Comparison of ENCODE assay signal across 18 cellular contexts in genomic region chr5:38538161-38538560, GRCh38. TPM values are rescaled to one million over a fixed set of nuclear protein-coding genes. Genes with fewer than 3 reads are reported as not detected.
DNase-seq lines count a peak whose midpoint lies in the region; TF ChIP-seq lines count a peak whose summit lies in the region.
"Had no signal": no experiment of that assay in that cellular context is flagged by ENCODE, and none has a peak within 500 bp of the region (broad histone marks: within the 10 kb centered on the region; RNA-seq: fewer than 3 reads in every experiment).

No MANE protein-coding gene starts in this region.

- no peaks in the 10 kb centered on the region for H3K27me3 ChIP-seq in WERI-Rb-1 (ENCODE audit: insufficient read depth, low read depth, severe bottlenecking)

- no peak for TF ChIP-seq CTCF in HEK293 (tag by site-specific recombination; IDR thresholded peaks at IDR 0.05)
- TF ChIP-seq CTCF in epithelial cell of proximal tubule (conservative IDR thresholded peaks at IDR 0.05; ENCODE audit: low read depth, low read length) = no peak
- TF ChIP-seq CTCF in nephron (IDR thresholded peaks at IDR 0.05; ENCODE audit: unreplicated experiment in 3 of 3) = no peak
- TF ChIP-seq CTCF in WERI-Rb-1 (IDR thresholded peaks at IDR 0.05; ENCODE audit: low read depth, low read length) = no peak

- peaks cover 49% of the 10 kb centered on the region for H3K4me1 Mint-ChIP-seq in nephron

- H3K36me3 ChIP-seq in HEK293 (ENCODE audit: control insufficient read depth in 2 of 2, insufficient read depth in 1 of 2, low read length in 2 of 2) (no peaks in the 10 kb centered on the region), WERI-Rb-1 (no peaks in the 10 kb centered on the region)

- H3K27ac Mint-ChIP-seq in nephron = peak overlapping the region; percentile 35 to 81 (median 52)

- H3K4me3 ChIP-seq in HEK293 (ENCODE audit: low read depth, low read length) (no peak overlapping the region), epithelial cell of proximal tubule (ENCODE audit: low read depth, low read length) (no peak overlapping the region), WERI-Rb-1 (ENCODE audit: low read depth, low read length) (no peak overlapping the region)

- CTCF ChIA-PET in HEK293 (lab: Yijun Ruan, JAX) = interaction anchor here (0.6 to 3.7 kb wide), 5 partner anchors 13 to 1813 kb away, joined by 3 to 19 read pairs (median 5); no protein-coding TSS in a partner anchor

- no peak overlapping the region for H3K4me3 Mint-ChIP-seq in nephron

- H3K9me3 ChIP-seq in HEK293 (ENCODE audit: control insufficient read depth, insufficient read depth, low read depth, low read length) (no peaks in the 10 kb centered on the region), WERI-Rb-1 (ENCODE audit: severe bottlenecking) (no peaks in the 10 kb centered on the region)

- DNase-seq in Caki2 (ENCODE audit: low read depth) (peak; percentile 52), epithelial cell of proximal tubule (ENCODE audit: low read depth) (peak; percentile 70), Kasumi-1 (lab: John Stamatoyannopoulos, UW) (no peak), NCI-H524 treated with DMSO at 0.1 percent for 48 hours (lab: John Stamatoyannopoulos, UW) (no peak), DMS114 treated with DMSO at 0.1 percent for 48 hours (lab: John Stamatoyannopoulos, UW; ENCODE audit: unreplicated experiment) (no peak), WERI-Rb-1 (no peak)
- DNase-seq: ACHN; C1 segment of cervical spinal cord; GDM1; H7; NCI-H2227 treated with DMSO at 0.1 percent for 48 hours; NCI-H69; NK-92 treated with Interleukin-12 subunit alpha and Interleukin-12 subunit beta, amount 100 ng/mL, for 24 hours; Right ventricle myocardium superior had no signal

- H3K4me1 ChIP-seq in HEK293 (ENCODE audit: control insufficient read depth, insufficient read depth, low read length) = peaks cover 50% of the 10 kb centered on the region

- H3K27ac ChIP-seq in HEK293 (ENCODE audit: extremely low read depth, low read depth, low read length) = no peak overlapping the region
- H3K27ac ChIP-seq in WERI-Rb-1 = no peak overlapping the region
- H3K27ac ChIP-seq: KMS-11 had no signal

- H3K27me3 Mint-ChIP-seq in nephron (ENCODE audit: low read depth) = no peaks in the 10 kb centered on the region

- POLR2A ChIA-PET in HEK293 (lab: Yijun Ruan, JAX) = no interaction called here

- H3K9me3 Mint-ChIP-seq in nephron = no peaks in the 10 kb centered on the region

- in situ Hi-C loops in Caki2 (cut with HindIII; ENCODE audit: low pct_unique_long_range_greater_than_20kb, low sequenced_read_pairs) = no loop called here

- no peaks in the 10 kb centered on the region for H3K36me3 Mint-ChIP-seq in nephron (ENCODE audit: low read depth)

TF ChIP-seq in HEK293, 187 proteins besides CTCF, POLR2A, EP300 and RAD21:
- TF ChIP-seq IKZF3 (tag by site-specific recombination; IDR thresholded peaks at IDR 0.05) (peak; percentile 31; the same call in 1 of the 2 replicates), ZNF488 (tag by site-specific recombination; IDR thresholded peaks at IDR 0.05) (no peak), ZNF558 (tag by site-specific recombination; IDR thresholded peaks at IDR 0.05) (no peak), PRDM4 (tag by site-specific recombination; IDR thresholded peaks at IDR 0.05) (no peak), ZNF677 (tag by site-specific recombination; IDR thresholded peaks at IDR 0.05) (no peak), ZNF623 (tag by site-specific recombination; IDR thresholded peaks at IDR 0.05) (no peak), ZNF548 (tag by site-specific recombination; IDR thresholded peaks at IDR 0.05) (no peak)

RNA-seq across cellular contexts. Expression of gene LIFR, which starts 18.3 kb away (rescaled TPM):
- 4.2 and 13.7 TPM in 2 replicates for total RNA-seq in Caki2 (2014; rRNA removed; shearing (Covaris generic); ENCODE audit: low replicate concordance)
- 8.2 and 17.1 TPM in 2 replicates for total RNA-seq in epithelial cell of proximal tubule
- total RNA-seq: HT-29 had no signal

Comparison
In these comparisons a context has a peak if more than half of its experiments do, and no peak if none do; other contexts are left out.
1. DNase-seq: peak in Caki2 (single experiment) and epithelial cell of proximal tubule (single experiment); none in Kasumi-1 (0 of 2), NCI-H524 treated with DMSO at 0.1 percent for 48 hours (single experiment), DMS114 treated with DMSO at 0.1 percent for 48 hours (single experiment) and WERI-Rb-1 (single experiment).